Comparison of ENCODE assay signal across 22 cellular contexts in the genomic region with DNA sequence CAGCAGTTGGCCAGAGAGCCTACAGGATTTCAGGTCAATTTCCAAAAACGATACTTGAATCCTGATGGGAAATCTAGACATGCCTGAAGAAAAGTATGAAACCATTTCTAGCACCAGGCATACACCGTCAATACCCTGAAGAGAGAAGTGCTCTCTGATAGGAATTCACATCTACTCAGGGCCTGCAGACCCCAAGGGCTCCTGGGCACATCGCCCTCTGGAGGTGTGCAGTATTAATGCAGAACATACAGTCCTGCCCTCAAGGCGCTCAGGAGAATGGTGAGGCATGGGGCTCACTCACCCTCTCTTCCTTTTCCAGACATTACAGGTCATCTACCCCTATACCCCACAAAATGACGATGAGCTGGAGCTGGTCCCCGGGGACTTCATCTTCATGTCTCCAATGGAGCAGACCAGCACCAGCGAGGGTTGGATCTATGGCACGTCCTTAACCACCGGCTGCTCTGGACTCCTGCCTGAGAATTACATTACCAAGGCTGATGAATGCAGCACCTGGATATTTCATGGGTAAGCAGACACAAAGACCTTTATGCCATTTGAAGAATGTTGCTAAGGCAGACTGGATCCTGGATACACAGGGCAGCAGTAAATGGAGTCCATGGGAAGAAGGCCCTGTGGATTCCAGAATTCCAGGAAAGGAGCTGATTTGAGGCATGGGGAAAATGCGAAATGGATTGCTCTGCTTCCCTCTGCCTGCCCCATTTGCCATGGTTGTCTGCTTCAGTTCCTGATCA. TPM values are rescaled to one million over a fixed set of nuclear protein-coding genes. Genes with fewer than 3 reads are reported as not detected.
DNase-seq lines count a peak whose midpoint lies in the region; ATAC-seq, FAIRE-seq and TF ChIP-seq lines count a peak whose summit lies in the region.
"Had no signal": no experiment of that assay in that cellular context is flagged by ENCODE, and none has a peak within 500 bp of the region (broad histone marks: within the 10 kb centered on the region; RNA-seq: fewer than 3 reads in every experiment).

No MANE protein-coding gene starts in this region.

- H3K9me3 Mint-ChIP-seq in Caco-2 (ENCODE audit: unreplicated experiment) (no peaks in the 10 kb centered on the region), GM23338 (no peaks in the 10 kb centered on the region)
- H3K9me3 Mint-ChIP-seq: activated naive CD4-positive, alpha-beta T cell treated with anti-CD3 and anti-CD28 coated beads, Interleukin-2, amount 50 U/mL, for 24 hours; activated T-cell treated with anti-CD3 and anti-CD28 coated beads, Interleukin-2, amount 50 U/mL, for 24 hours had no signal

- H3K4me1 Mint-ChIP-seq in Caco-2 (ENCODE audit: low read depth, unreplicated experiment) (peaks cover 18% of the 10 kb centered on the region), GM23338 (peaks cover 3% of the 10 kb centered on the region)
- H3K4me1 Mint-ChIP-seq: activated naive CD4-positive, alpha-beta T cell treated with anti-CD3 and anti-CD28 coated beads, Interleukin-2, amount 50 U/mL, for 24 hours had no signal

- peak; percentile 25 to 26 for TF ChIP-seq CTCF in Caco-2 (IDR thresholded peaks at IDR 0.05; ENCODE audit: insufficient read depth in 1 of 2, low read depth in 1 of 2, low read length in 1 of 2, severe bottlenecking in 1 of 2, unreplicated experiment in 1 of 2)
- TF ChIP-seq CTCF in GM23338 (conservative IDR thresholded peaks at IDR 0.05; ENCODE audit: low read depth in 2 of 2): peak; percentile 43 to 59; a peak in 3 of 4 replicates
- 0 out of 2 replicates have a peak, but pooled peaks have one; percentile 7 for TF ChIP-seq CTCF in VCaP (conservative IDR thresholded peaks at IDR 0.05)
- peak in 2 of 3 experiments; percentile 34 to 43 for TF ChIP-seq CTCF in keratinocyte (optimal IDR thresholded peaks at IDR 0.05 in 1 of 3, IDR thresholded peaks at IDR 0.05 in 1 of 3, conservative IDR thresholded peaks at IDR 0.05 in 1 of 3; ENCODE audit: extremely low read depth in 1 of 3, insufficient read depth in 2 of 3, low read length in 3 of 3)

- dilution Hi-C loops in keratinocyte (cut with MboI; ENCODE audit: extremely low pct_ligation_motif_present, low sequenced_read_pairs): no loop called here

- H3K4me3 ChIP-seq in Caco-2 (ENCODE audit: low read depth, low read length) (no peak overlapping the region), GM23338 (no peak overlapping the region), keratinocyte (ENCODE audit: control insufficient read depth in 2 of 3, extremely low read depth in 1 of 3, insufficient read depth in 2 of 3, low read depth in 1 of 3, low read length in 3 of 3) (no peak overlapping the region)
- H3K4me3 ChIP-seq: body of pancreas had no signal

- intact Hi-C loops in Caco-2 (cut with micrococcal nuclease; ENCODE audit: unreplicated experiment): no loop called here

- H3K27me3 Mint-ChIP-seq in Caco-2 (ENCODE audit: insufficient read depth, unreplicated experiment): no peaks in the 10 kb centered on the region
- no peaks in the 10 kb centered on the region for H3K27me3 Mint-ChIP-seq in GM23338 (ENCODE audit: insufficient read depth, low read depth, poor library complexity)
- H3K27me3 Mint-ChIP-seq: activated naive CD4-positive, alpha-beta T cell treated with anti-CD3 and anti-CD28 coated beads, Interleukin-2, amount 50 U/mL, for 24 hours; activated T-cell treated with anti-CD3 and anti-CD28 coated beads, Interleukin-2, amount 50 U/mL, for 24 hours had no signal

- H3K27ac ChIP-seq in GM23338 (ENCODE audit: low read depth): no peak overlapping the region
- H3K27ac ChIP-seq in VCaP: no peak overlapping the region
- H3K27ac ChIP-seq in keratinocyte (ENCODE audit: control insufficient read depth, insufficient read depth, low read length): no peak overlapping the region
- H3K27ac ChIP-seq: body of pancreas had no signal

- no peak overlapping the region for H3K4me3 Mint-ChIP-seq in Caco-2 (ENCODE audit: unreplicated experiment)
- H3K4me3 Mint-ChIP-seq in GM23338: no peak overlapping the region
- H3K4me3 Mint-ChIP-seq: activated naive CD4-positive, alpha-beta T cell treated with anti-CD3 and anti-CD28 coated beads, Interleukin-2, amount 50 U/mL, for 24 hours; activated T-cell treated with anti-CD3 and anti-CD28 coated beads, Interleukin-2, amount 50 U/mL, for 24 hours had no signal

- H4K20me1 ChIP-seq in GM23338 (replicated peaks; ENCODE audit: insufficient read depth) (no peaks in the 10 kb centered on the region), keratinocyte (ENCODE audit: control insufficient read depth, extremely low read depth, insufficient read depth, low read length) (no peaks in the 10 kb centered on the region)

- no peaks in the 10 kb centered on the region for H3K9me1 ChIP-seq in keratinocyte (ENCODE audit: control insufficient read depth, extremely low read depth, insufficient read depth, low read length)

- H3K9me2 ChIP-seq in GM23338 (ENCODE audit: insufficient read depth): no peaks in the 10 kb centered on the region

- no peak overlapping the region for H2AFZ ChIP-seq in GM23338
- no peak overlapping the region for H2AFZ ChIP-seq in keratinocyte (ENCODE audit: control insufficient read depth, low read length)

- no peaks in the 10 kb centered on the region for H3F3A ChIP-seq in GM23338 (replicated peaks; ENCODE audit: low read depth)

- no TSS peak for BruUV-seq in Caco-2 (replicated peaks; lab: Mats Ljungman, UMichigan)

- H3K27ac Mint-ChIP-seq in Caco-2 (ENCODE audit: unreplicated experiment): no peak overlapping the region
- H3K27ac Mint-ChIP-seq in GM23338: no peak overlapping the region; the same call in 1 of the 2 replicates
- H3K27ac Mint-ChIP-seq: activated naive CD4-positive, alpha-beta T cell treated with anti-CD3 and anti-CD28 coated beads, Interleukin-2, amount 50 U/mL, for 24 hours; activated T-cell treated with anti-CD3 and anti-CD28 coated beads, Interleukin-2, amount 50 U/mL, for 24 hours had no signal

- H3K79me2 ChIP-seq in GM23338 (replicated peaks; ENCODE audit: insufficient read depth) (no peaks in the 10 kb centered on the region), keratinocyte (ENCODE audit: control insufficient read depth, insufficient read depth, low read length) (no peaks in the 10 kb centered on the region)

- no peak for FAIRE-seq in keratinocyte (lab: Jason Lieb, UNC)

- ATAC-seq in GM23338 (peak; percentile 28; the same call in 1 of the 3 replicates), HG02840 (IDR thresholded peaks at IDR 0.05; ENCODE audit: low FRiP score, unreplicated experiment) (no peak), GM21737 (IDR thresholded peaks at IDR 0.05; ENCODE audit: unreplicated experiment) (no peak), HG03108 (IDR thresholded peaks at IDR 0.05; ENCODE audit: unreplicated experiment) (no peak)
- ATAC-seq: body of pancreas, right cardiac atrium had no signal

- H3K4me1 ChIP-seq in Caco-2 (peaks cover 19% of the 10 kb centered on the region), GM23338 (ENCODE audit: insufficient read depth) (no peaks in the 10 kb centered on the region), keratinocyte (ENCODE audit: control insufficient read depth, extremely low read depth, insufficient read depth, low read length) (peaks cover 19% of the 10 kb centered on the region)

- H3K36me3 Mint-ChIP-seq in Caco-2 (ENCODE audit: insufficient read depth, unreplicated experiment) (peaks cover 3% of the 10 kb centered on the region), GM23338 (ENCODE audit: low read depth) (no peaks in the 10 kb centered on the region)

- H3K9me3 ChIP-seq in Caco-2 (no peaks in the 10 kb centered on the region), keratinocyte (ENCODE audit: control insufficient read depth, low read depth, low read length) (no peaks in the 10 kb centered on the region)
- H3K9me3 ChIP-seq: body of pancreas had no signal

- no peak overlapping the region for H3K4me2 ChIP-seq in GM23338
- no peak overlapping the region for H3K4me2 ChIP-seq in keratinocyte (ENCODE audit: control insufficient read depth, extremely low read depth, insufficient read depth, low read depth, low read length)

- POLR2A ChIA-PET in Caco-2 (lab: Charles Lee): no interaction called here

- CTCF ChIA-PET in Caco-2 (lab: Charles Lee): interaction anchor here (1.7 kb wide), 1 partner anchor 160 kb away, joined by 5 read pairs; no protein-coding TSS in a partner anchor

- no peaks in the 10 kb centered on the region for H3K27me3 ChIP-seq in Caco-2 (replicated peaks; ENCODE audit: control insufficient read depth, insufficient read depth, low read length)
- H3K27me3 ChIP-seq in GM23338 (ENCODE audit: insufficient read depth): no peaks in the 10 kb centered on the region
- no peaks in the 10 kb centered on the region for H3K27me3 ChIP-seq in keratinocyte (ENCODE audit: control insufficient read depth, extremely low read depth, insufficient read depth, low read length)
- H3K27me3 ChIP-seq: body of pancreas had no signal

- DNase-seq in Caco-2: no peak
- DNase-seq in GM23338 (ENCODE audit: low spot score): no peak
- no peak for DNase-seq in keratinocyte (ENCODE audit: low read depth, low spot score)
- no peak for DNase-seq in T-helper 1 cell
- DNase-seq: activated CD4-positive, alpha-beta T cell treated with anti-CD3 and anti-CD28 coated beads, Interleukin-2, amount 50 U/mL, for 1 hour; activated T-cell treated with anti-CD3 and anti-CD28 coated beads, Interleukin-2, amount 50 U/mL, for 24 hours; body of pancreas; hypothalamus; midbrain; NCI-H187; right cardiac atrium; stimulated activated CD4-positive, alpha-beta T cell treated with anti-CD3 and anti-CD28 coated beads, Interleukin-2, amount 100 ng/mL, for 24 hours; T-helper 9 cell had no signal

- no peak overlapping the region for H3K9ac ChIP-seq in keratinocyte (ENCODE audit: control insufficient read depth, extremely low read depth, insufficient read depth, low read length)

- H3K36me3 ChIP-seq in Caco-2 (ENCODE audit: control insufficient read depth, insufficient read depth, low read length) (no peaks in the 10 kb centered on the region), GM23338 (ENCODE audit: insufficient read depth) (no peaks in the 10 kb centered on the region), keratinocyte (ENCODE audit: control insufficient read depth in 2 of 2, extremely low read depth in 1 of 2, insufficient read depth in 2 of 2, low read length in 2 of 2) (peaks cover 16 to 17% of the 10 kb centered on the region in 2 experiments)

RNA-seq across cellular contexts. Expression of a gene that starts 49.3 kb away (rescaled TPM):
- not detected in 2 replicates for total RNA-seq in Caco-2 (2022)
- total RNA-seq in GM23338 (2014; rRNA removed; shearing (Covaris generic)): 0.08 TPM in 1 of 2 replicates, not detected in the other
- polyA plus RNA-seq in GM23338 (2016; fragmentation: Nextera tagmentation; extraction: Ambion mirVana): not detected in 2 replicates
- 0.06 to 0.19 TPM (median 0.08 TPM) in 3 replicates for polyA plus RNA-seq in keratinocyte
- not detected for polyA plus RNA-seq in keratinocyte (2011; ENCODE audit: low read depth)
- polyA plus RNA-seq in keratinocyte (2011; cell fraction: cytosol; rRNA removed): 0.16 and 0.22 TPM in 2 replicates
- polyA plus RNA-seq in keratinocyte (2011; cell fraction: nucleus; rRNA removed): 0.09 and 0.29 TPM in 2 replicates
- polyA plus RNA-seq in keratinocyte (2012; ENCODE audit: low replicate concordance): 0.15 TPM in 1 of 2 replicates, not detected in the other
- not detected in 3 replicates for polyA minus RNA-seq in keratinocyte
- not detected for polyA minus RNA-seq in keratinocyte (2011; cell fraction: cytosol; rRNA and poly(A)+ RNA removed)
- not detected in 2 replicates for polyA minus RNA-seq in keratinocyte (2011; cell fraction: nucleus; rRNA and poly(A)+ RNA removed)
- total RNA-seq: body of pancreas, H4, HT-29, LHCN-M2, NCI-H460 had no signal
- polyA plus RNA-seq: right cardiac atrium had no signal
